8 cellular contexts compared by ENCODE assay signal in genomic region chr7:93117327-93117726, GRCh38. TPM values are rescaled to one million over a fixed set of nuclear protein-coding genes. Genes with fewer than 3 reads are reported as not detected.
DNase-seq lines count a peak whose midpoint lies in the region; ATAC-seq and TF ChIP-seq lines count a peak whose summit lies in the region.

No MANE protein-coding gene starts in this region.

- no peaks in the 10 kb centered on the region for H3K27me3 ChIP-seq in ascending aorta
- no peaks in the 10 kb centered on the region for H3K27me3 ChIP-seq in muscle layer of duodenum (ENCODE audit: low read depth, low read length)
- H3K27me3 ChIP-seq in body of pancreas = no peaks in the 10 kb centered on the region

- WGBS in body of pancreas, 2 donors = 50 to 59% methylated on average over 1 of the region's 1 CpG

- H3K4me3 ChIP-seq in AG10803 (ENCODE audit: low read length) (peak overlapping the region; percentile 65), ascending aorta (peak overlapping the region; percentile 55 to 67), muscle layer of duodenum (ENCODE audit: low read depth in 1 of 2, low read length in 2 of 2) (peak overlapping the region; percentile 75 to 86), body of pancreas (no peak overlapping the region)

- no peak for TF ChIP-seq POLR2A in body of pancreas (IDR thresholded peaks at IDR 0.05)

- no peak for TF ChIP-seq CTCF in AG10803 (conservative IDR thresholded peaks at IDR 0.05; ENCODE audit: low read length)
- TF ChIP-seq CTCF in ascending aorta (IDR thresholded peaks at IDR 0.05) = no peak
- TF ChIP-seq CTCF in body of pancreas (IDR thresholded peaks at IDR 0.05) = no peak

- H3K27ac ChIP-seq in ascending aorta (peak overlapping the region; percentile 56 to 69), muscle layer of duodenum (ENCODE audit: low read length) (peak overlapping the region; percentile 62), body of pancreas (peak overlapping the region in 2 of 4 donors; percentile 48 to 70)

- H3K9me3 ChIP-seq in ascending aorta (peaks cover 4 to 10% of the 10 kb centered on the region in 2 donors), muscle layer of duodenum (ENCODE audit: control insufficient read depth in 1 of 2, low read length in 2 of 2) (peaks cover 0 to 7% of the 10 kb centered on the region in 2 donors), body of pancreas (no peaks in the 10 kb centered on the region)

- peaks cover 0 to 11% of the 10 kb centered on the region in 2 donors for H3K4me1 ChIP-seq in ascending aorta
- peaks cover 5 to 8% of the 10 kb centered on the region in 2 donors for H3K4me1 ChIP-seq in muscle layer of duodenum (ENCODE audit: control insufficient read depth in 1 of 2, insufficient read depth in 2 of 2, low read length in 2 of 2)
- peaks cover 15% of the 10 kb centered on the region for H3K4me1 ChIP-seq in body of pancreas

- H3K36me3 ChIP-seq in ascending aorta (peaks cover 0 to 14% of the 10 kb centered on the region in 2 donors), muscle layer of duodenum (ENCODE audit: control insufficient read depth in 1 of 2, insufficient read depth in 2 of 2, low read length in 2 of 2) (no peaks in the 10 kb centered on the region), body of pancreas (replicated peaks in 1 of 2; ENCODE audit: insufficient read depth in 1 of 2, low read depth in 2 of 2) (no peaks in the 10 kb centered on the region)

- DNase-seq in AG10803 (ENCODE audit: low read depth) = no peak
- DNase-seq in ascending aorta (ENCODE audit: low spot score in 2 of 2) = no peak
- no peak for DNase-seq in posterior cingulate gyrus
- no peak for DNase-seq in body of pancreas
- no peak for DNase-seq in activated CD4-positive, CD25-positive, alpha-beta regulatory T cell treated with anti-CD3 and anti-CD28 coated beads, Interleukin-2, amount 50 U/mL, for 72 hours
- DNase-seq in activated CD4-positive, alpha-beta T cell treated with anti-CD3 and anti-CD28 coated beads for 1 hour = no peak

- peak; percentile 41 for ATAC-seq in HG02943 (IDR thresholded peaks at IDR 0.05; ENCODE audit: low read depth, unreplicated experiment)
- ATAC-seq in body of pancreas = no peak

- intact Hi-C loops in ascending aorta (cut with DNase I) (loop anchor here (2.0 kb wide), 1 partner anchor 111 kb away; no protein-coding TSS in a partner anchor), posterior cingulate gyrus (cut with DNase I) (no loop called here), body of pancreas (cut with DNase I) (no loop called here)

RNA-seq across cellular contexts. Expression of gene SAMD9, which starts 0.5 kb away (rescaled TPM):
- total RNA-seq in ascending aorta = 5.6 TPM
- total RNA-seq in body of pancreas = 1 to 10 TPM; 4.9 to 5.2 TPM

RNA-seq across cellular contexts. Expression of gene SAMD9L, which starts 30.9 kb away (rescaled TPM):
- 3.3 TPM for total RNA-seq in ascending aorta
- 1 to 10 TPM; 5.4 to 6.6 TPM for total RNA-seq in body of pancreas

Comparison
In these comparisons a context has a peak if more than half of its experiments do, and no peak if none do; other contexts are left out.
1. H3K4me3 ChIP-seq: peak in AG10803 (single experiment), ascending aorta (2 of 2) and muscle layer of duodenum (2 of 2); none in body of pancreas (0 of 2).